ENCODE assay signal across 1 cellular context in the genomic region with DNA sequence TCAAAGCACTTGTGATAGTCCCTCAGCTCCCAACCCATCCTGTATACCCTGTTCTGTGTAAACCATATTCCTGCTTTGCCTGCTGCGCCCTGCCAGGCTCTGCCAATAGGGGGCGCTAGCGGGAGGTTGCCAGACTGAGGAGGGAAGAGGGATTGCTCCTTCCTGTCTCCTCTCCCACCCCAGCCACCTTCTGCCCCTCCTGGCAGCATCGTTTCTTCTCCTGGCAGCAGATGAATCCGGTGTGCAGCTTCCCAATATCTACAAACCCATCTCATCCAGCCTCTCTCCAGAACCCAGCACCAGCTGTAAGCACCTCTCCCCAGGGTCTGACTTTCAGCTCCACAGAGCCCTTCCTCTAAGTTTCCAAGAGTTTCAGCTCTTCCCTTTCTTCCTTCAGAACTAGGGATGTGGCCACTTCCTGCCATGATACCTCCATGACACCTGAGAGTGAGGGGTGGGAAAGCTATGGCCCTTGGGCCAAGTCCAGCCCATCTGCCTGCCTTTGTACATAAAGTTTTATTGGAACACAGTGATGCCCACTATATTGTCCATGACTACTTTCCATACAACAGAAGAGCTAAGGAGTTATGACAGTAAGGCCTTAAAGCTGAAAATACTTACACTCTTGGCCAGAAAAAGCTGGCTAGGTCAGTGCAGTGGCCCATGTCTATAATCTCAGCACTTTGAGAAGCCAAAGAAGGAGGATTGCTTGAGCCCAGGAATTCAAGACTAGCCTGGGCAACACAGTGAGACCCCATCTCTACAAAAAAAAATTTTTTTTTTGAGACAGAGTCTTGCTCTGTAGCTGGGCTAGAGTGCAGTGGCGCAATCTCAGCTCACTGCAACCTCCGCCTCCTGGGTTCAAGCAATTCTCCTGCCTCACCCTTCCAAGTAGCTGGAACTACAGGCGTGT.
TF ChIP-seq lines count a peak whose summit lies in the region.

No MANE protein-coding gene starts in this region.

TF ChIP-seq in endothelial cell of umbilical vein, 7 proteins besides CTCF, POLR2A, EP300 and RAD21:
- no peak for TF ChIP-seq JUN (IDR thresholded peaks at IDR 0.05; ENCODE audit: borderline replicate concordance, insufficient read depth, insufficient read length, low read depth)
- no peak for TF ChIP-seq EZH2 (IDR thresholded peaks at IDR 0.05; ENCODE audit: borderline replicate concordance, low read depth, low read length, severe bottlenecking)
- TF ChIP-seq FOS (IDR thresholded peaks at IDR 0.05; ENCODE audit: borderline replicate concordance, insufficient read depth, low read length): no peak
- no peak for TF ChIP-seq MYC (IDR thresholded peaks at IDR 0.05; ENCODE audit: low read depth, low read length)
- TF ChIP-seq, protein P1, sequence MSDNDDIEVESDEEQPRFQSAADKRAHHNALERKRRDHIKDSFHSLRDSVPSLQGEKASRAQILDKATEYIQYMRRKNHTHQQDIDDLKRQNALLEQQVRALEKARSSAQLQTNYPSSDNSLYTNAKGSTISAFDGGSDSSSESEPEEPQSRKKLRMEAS (IDR thresholded peaks at IDR 0.05; ENCODE audit: insufficient read depth, insufficient read length): no peak
- no peak for TF ChIP-seq POLR2AphosphoS5 (IDR thresholded peaks at IDR 0.05; ENCODE audit: insufficient read depth, low read depth, low read length)
